In genomic region chr6:111758608-111759293, GRCh38 we compare ENCODE assay signal across 9 cellular contexts.
A peak's percentile ranks its signal among the peaks of the same experiment; 100 is the strongest.
DNase-seq lines count a peak whose midpoint lies in the region; TF ChIP-seq lines count a peak whose summit lies in the region.
"Had no signal": no experiment of that assay in that cellular context is flagged by ENCODE, and none has a peak within 500 bp of the region (broad histone marks: within the 10 kb centered on the region; RNA-seq: fewer than 3 reads in every experiment).

No MANE protein-coding gene starts in this region.

- peak overlapping the region; percentile 96 for H3K27ac Mint-ChIP-seq in activated CD4-positive, alpha-beta T cell treated with anti-CD3 and anti-CD28 coated beads, Interleukin-2, amount 10 ng/mL, durations not matched to agents 24 days and 14 days
- peak overlapping the region; percentile 99 for H3K27ac Mint-ChIP-seq in activated T-cell treated with anti-CD3 and anti-CD28 coated beads, Interleukin-2, amount 50 U/mL, for 24 hours

- H4K20me1 ChIP-seq in fibroblast of lung (ENCODE audit: control insufficient read depth, extremely low read depth, insufficient read depth, low read length): no peaks in the 10 kb centered on the region

- peaks cover 55% of the 10 kb centered on the region for H3K36me3 Mint-ChIP-seq in activated CD4-positive, alpha-beta T cell treated with anti-CD3 and anti-CD28 coated beads, Interleukin-2, amount 10 ng/mL, durations not matched to agents 24 days and 14 days (ENCODE audit: low read depth)
- peaks cover 96% of the 10 kb centered on the region for H3K36me3 Mint-ChIP-seq in activated T-cell treated with anti-CD3 and anti-CD28 coated beads, Interleukin-2, amount 50 U/mL, for 24 hours (ENCODE audit: low read depth)

- H3K27ac ChIP-seq in fibroblast of lung (ENCODE audit: insufficient read depth, low read length): peak overlapping the region; percentile 70
- peak overlapping the region; percentile 60 to 87 (median 78) for H3K27ac ChIP-seq in stomach

- TF ChIP-seq EP300 in stomach (IDR thresholded peaks at IDR 0.05): no peak

- intact Hi-C loops in activated CD4-positive, alpha-beta T cell treated with anti-CD3 and anti-CD28 coated beads, Interleukin-2, amount 10 ng/mL, durations not matched to agents 24 days and 14 days (cut with micrococcal nuclease): loop anchor here (1.0 kb wide), 3 partner anchors 7 to 79 kb away; no protein-coding TSS in a partner anchor
- intact Hi-C loops in stomach (cut with DNase I; ENCODE audit: low total_unique reads): no loop called here

- peak overlapping the region; percentile 81 for H3K4me3 Mint-ChIP-seq in activated CD4-positive, alpha-beta T cell treated with anti-CD3 and anti-CD28 coated beads, Interleukin-2, amount 10 ng/mL, durations not matched to agents 24 days and 14 days
- H3K4me3 Mint-ChIP-seq in activated T-cell treated with anti-CD3 and anti-CD28 coated beads, Interleukin-2, amount 50 U/mL, for 24 hours: peak overlapping the region; percentile 86

- no peaks in the 10 kb centered on the region for H3K27me3 Mint-ChIP-seq in activated CD4-positive, alpha-beta T cell treated with anti-CD3 and anti-CD28 coated beads, Interleukin-2, amount 10 ng/mL, durations not matched to agents 24 days and 14 days
- no peaks in the 10 kb centered on the region for H3K27me3 Mint-ChIP-seq in activated T-cell treated with anti-CD3 and anti-CD28 coated beads, Interleukin-2, amount 50 U/mL, for 24 hours

- peaks cover 1% of the 10 kb centered on the region for H3K9me3 Mint-ChIP-seq in activated CD4-positive, alpha-beta T cell treated with anti-CD3 and anti-CD28 coated beads, Interleukin-2, amount 10 ng/mL, durations not matched to agents 24 days and 14 days
- H3K9me3 Mint-ChIP-seq in activated T-cell treated with anti-CD3 and anti-CD28 coated beads, Interleukin-2, amount 50 U/mL, for 24 hours: no peaks in the 10 kb centered on the region

- H3K4me1 Mint-ChIP-seq in activated CD4-positive, alpha-beta T cell treated with anti-CD3 and anti-CD28 coated beads, Interleukin-2, amount 10 ng/mL, durations not matched to agents 24 days and 14 days: peaks cover 84% of the 10 kb centered on the region
- peaks cover 94% of the 10 kb centered on the region for H3K4me1 Mint-ChIP-seq in activated T-cell treated with anti-CD3 and anti-CD28 coated beads, Interleukin-2, amount 50 U/mL, for 24 hours (ENCODE audit: low read depth)

- peak; percentile 73 for DNase-seq in activated CD4-positive, alpha-beta T cell treated with anti-CD3 and anti-CD28 coated beads, Interleukin-2, amount 10 ng/mL, durations not matched to agents 24 days and 14 days
- no peak for DNase-seq in activated CD4-positive, alpha-beta T cell treated with anti-CD3 and anti-CD28 coated beads, Interleukin-2, amount 50 U/mL, for 48 hours
- peak; percentile 62 for DNase-seq in activated T-cell treated with anti-CD3 and anti-CD28 coated beads, Interleukin-2, amount 50 U/mL, for 24 hours
- peak in 1 of 2 donors; percentile 27 for DNase-seq in fibroblast of lung (ENCODE audit: low read depth in 2 of 2)
- DNase-seq in stomach: no peak
- DNase-seq in A172 (ENCODE audit: low spot score): no peak
- DNase-seq in SKM-1 (lab: John Stamatoyannopoulos, UW; ENCODE audit: unreplicated experiment): no peak
- no peak for DNase-seq in AG08395 (ENCODE audit: low spot score)
- DNase-seq: NCI-H1436 treated with DMSO at 0.1 percent for 48 hours had no signal

- H3K27me3 ChIP-seq in fibroblast of lung (ENCODE audit: control insufficient read depth, insufficient read depth, low read length) (no peaks in the 10 kb centered on the region), stomach (no peaks in the 10 kb centered on the region)

- H3K4me1 ChIP-seq in fibroblast of lung (ENCODE audit: control insufficient read depth, extremely low read depth, insufficient read depth, low read length): peaks cover 13% of the 10 kb centered on the region
- peaks cover 9 to 51% (median 34%) of the 10 kb centered on the region in 4 donors for H3K4me1 ChIP-seq in stomach

- H3K79me2 ChIP-seq in fibroblast of lung (ENCODE audit: control insufficient read depth, insufficient read depth, low read length): no peaks in the 10 kb centered on the region

- H3K4me3 ChIP-seq in fibroblast of lung (replicated peaks in 1 of 4; ENCODE audit: control extremely low read depth in 1 of 4, insufficient read depth in 1 of 4, low read depth in 3 of 4, low read length in 4 of 4) (no peak overlapping the region), stomach (peak overlapping the region in 3 of 4 donors; percentile 4 to 25 (median 20))

- H3K4me2 ChIP-seq in fibroblast of lung (ENCODE audit: extremely low read depth, insufficient read depth, low read length): no peak overlapping the region

- TF ChIP-seq POLR2A in stomach (IDR thresholded peaks at IDR 0.05): no peak

- H3K9ac ChIP-seq in fibroblast of lung (ENCODE audit: insufficient read depth, low read length): no peak overlapping the region

- H3K9me3 ChIP-seq in fibroblast of lung (ENCODE audit: control insufficient read depth, insufficient read depth, low read depth, low read length): no peaks in the 10 kb centered on the region
- H3K9me3 ChIP-seq in stomach: no peaks in the 10 kb centered on the region

- WGBS in stomach, 5 donors: 83 to 89% (median 87%) methylated on average over 11 of the region's 11 CpGs

- TF ChIP-seq CTCF in fibroblast of lung (conservative IDR thresholded peaks at IDR 0.05 in 1 of 2, IDR thresholded peaks at IDR 0.05 in 1 of 2; ENCODE audit: low read depth in 1 of 2, low read length in 2 of 2): no peak
- TF ChIP-seq CTCF in stomach (IDR thresholded peaks at IDR 0.05): no peak

- H3K36me3 ChIP-seq in fibroblast of lung (ENCODE audit: control insufficient read depth, insufficient read depth, low read length) (no peaks in the 10 kb centered on the region), stomach (no peaks in the 10 kb centered on the region)

- no peak overlapping the region for H2AFZ ChIP-seq in fibroblast of lung (ENCODE audit: low read length)

Comparison
In these comparisons a context has a peak if more than half of its experiments do, and no peak if none do; other contexts are left out.
1. DNase-seq: peak in activated CD4-positive, alpha-beta T cell treated with anti-CD3 and anti-CD28 coated beads, Interleukin-2, amount 10 ng/mL, durations not matched to agents 24 days and 14 days (single experiment) and activated T-cell treated with anti-CD3 and anti-CD28 coated beads, Interleukin-2, amount 50 U/mL, for 24 hours (single experiment); none in activated CD4-positive, alpha-beta T cell treated with anti-CD3 and anti-CD28 coated beads, Interleukin-2, amount 50 U/mL, for 48 hours (0 of 2), stomach (single experiment), A172 (single experiment), SKM-1 (single experiment) and AG08395 (single experiment).
2. H3K4me3 ChIP-seq: peak in stomach (3 of 4); none in fibroblast of lung (0 of 4).